1 cellular context compared by ENCODE assay signal in the genomic region with DNA sequence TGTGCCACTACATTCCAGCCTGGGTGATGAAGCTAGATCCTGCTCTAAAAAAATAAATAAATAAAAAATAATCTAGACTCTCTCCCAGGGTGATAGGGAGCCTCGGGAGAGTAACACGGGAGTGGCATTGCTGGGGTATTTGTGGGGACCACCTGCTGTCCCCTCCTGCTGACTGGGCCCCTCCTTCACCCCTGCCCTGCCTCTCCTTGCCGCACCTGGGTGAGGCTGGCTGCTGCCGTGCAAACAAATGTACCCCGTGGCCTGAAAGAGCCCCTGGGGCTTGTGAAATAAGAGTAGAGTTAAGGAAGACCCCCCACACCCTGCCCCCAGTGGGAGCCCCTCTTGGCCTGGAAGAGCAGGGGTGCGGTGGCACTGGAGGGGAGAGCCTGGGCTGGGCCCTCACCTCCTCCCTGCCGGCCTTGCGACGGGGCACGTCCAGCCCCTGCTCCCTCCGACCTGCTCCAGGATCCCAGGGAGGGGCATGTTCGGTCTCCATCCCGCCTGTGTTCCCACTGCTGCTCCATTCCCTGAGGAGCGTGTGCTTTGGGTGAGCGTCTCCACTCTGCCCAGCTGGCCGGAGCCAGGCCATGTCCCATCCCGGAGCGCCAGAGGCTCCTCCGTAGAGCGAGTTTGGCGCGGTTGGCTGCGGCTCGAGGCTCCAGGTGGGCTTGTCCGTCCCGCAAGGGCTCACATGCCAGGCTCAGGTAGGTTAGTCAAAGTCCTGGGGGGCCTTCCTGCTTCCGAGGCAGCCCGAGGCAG.
TF ChIP-seq lines count a peak whose summit lies in the region.

No MANE protein-coding gene starts in this region.

TF ChIP-seq in GM23338, 12 proteins besides CTCF, POLR2A, EP300 and RAD21 (continued from another document):
- no peak for TF ChIP-seq EZH2 (IDR thresholded peaks at IDR 0.05; ENCODE audit: low read depth, unreplicated experiment)
- TF ChIP-seq ZNF331 (CRISPR knock-in tag; IDR thresholded peaks at IDR 0.05; ENCODE audit: low read depth), result no peak
- TF ChIP-seq CREB1 (CRISPR knock-in tag; IDR thresholded peaks at IDR 0.05; ENCODE audit: low read depth), result no peak
- no peak for TF ChIP-seq ZNF114 (CRISPR knock-in tag; IDR thresholded peaks at IDR 0.05)
- TF ChIP-seq JUNB (IDR thresholded peaks at IDR 0.05; ENCODE audit: unreplicated experiment), result no peak
